In the genomic region with DNA sequence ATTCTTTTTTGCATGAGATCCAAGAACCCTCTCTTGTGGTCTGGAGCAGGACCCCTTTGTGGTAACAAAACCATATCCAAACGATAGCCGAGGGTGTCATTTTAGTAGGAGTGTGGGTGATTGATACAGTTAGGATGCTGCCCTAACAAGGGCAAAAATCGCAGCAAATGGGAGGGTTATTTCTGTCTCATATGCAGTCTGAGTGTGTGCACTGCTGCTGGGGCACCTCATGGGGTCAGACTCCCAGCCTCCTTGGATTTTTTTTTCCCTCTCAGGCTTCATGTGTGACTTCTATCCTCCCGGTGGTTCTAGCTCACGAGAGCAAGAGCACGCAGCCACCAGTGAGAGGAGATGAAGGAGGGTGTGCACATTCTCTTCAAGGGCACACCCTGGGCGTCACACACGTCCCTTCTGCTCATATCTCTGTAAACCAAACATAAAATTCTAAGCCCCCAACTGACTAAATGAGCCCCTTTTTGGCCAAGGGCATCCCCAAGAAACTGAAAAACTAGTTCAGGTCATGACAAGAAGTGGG, we compare ENCODE assay signal across 18 cellular contexts. TPM values are rescaled to one million over a fixed set of nuclear protein-coding genes. Genes with fewer than 3 reads are reported as not detected.
DNase-seq lines count a peak whose midpoint lies in the region; ATAC-seq, FAIRE-seq and TF ChIP-seq lines count a peak whose summit lies in the region.
"Had no signal": no experiment of that assay in that cellular context is flagged by ENCODE, and none has a peak within 500 bp of the region (broad histone marks: within the 10 kb centered on the region; RNA-seq: fewer than 3 reads in every experiment).

No MANE protein-coding gene starts in this region.

- TF ChIP-seq EP300 in SK-N-SH (IDR thresholded peaks at IDR 0.05; ENCODE audit: borderline replicate concordance in 1 of 2, low read depth in 1 of 2, low read length in 1 of 2) = no peak
- no peak for TF ChIP-seq EP300 in K562 (IDR thresholded peaks at IDR 0.05; ENCODE audit: low read length)

- intact Hi-C loops in K562 (cut with micrococcal nuclease) (no loop called here), aorta (cut with DNase I) (no loop called here)

- H3F3A ChIP-seq in SK-N-SH (replicated peaks; ENCODE audit: insufficient read depth) = no peaks in the 10 kb centered on the region

- H3K9me1 ChIP-seq in K562 (ENCODE audit: control insufficient read depth, insufficient read depth, low read length) = no peaks in the 10 kb centered on the region

- ATAC-seq in SK-N-SH treated with all-trans-retinoic acid at 6 μM for 48 hours (no peak), K562 (peak; percentile 62; the same call in 2 of the 3 replicates), aorta (ENCODE audit: low FRiP score) (no peak)

- H4K20me1 ChIP-seq in SK-N-SH (ENCODE audit: insufficient read depth) (no peaks in the 10 kb centered on the region), K562 (replicated peaks; ENCODE audit: control insufficient read depth, insufficient read depth, low read length) (no peaks in the 10 kb centered on the region)
- H4K20me1 ChIP-seq: BLaER1 had no signal

- no peak for TF ChIP-seq CTCF in SK-N-SH (IDR thresholded peaks at IDR 0.05)
- no peak for TF ChIP-seq CTCF in HEK293 (tag by site-specific recombination; IDR thresholded peaks at IDR 0.05)
- TF ChIP-seq CTCF in K562 (IDR thresholded peaks at IDR 0.05 in 2 of 3, conservative IDR thresholded peaks at IDR 0.05 in 1 of 3; ENCODE audit: insufficient read depth in 2 of 3, low read depth in 1 of 3, low read length in 3 of 3) = 0 out of 6 replicates have a peak, but pooled peaks of 1 of the 3 experiments have one; percentile 15
- TF ChIP-seq CTCF in fibroblast of villous mesenchyme (IDR thresholded peaks at IDR 0.05; ENCODE audit: insufficient read depth, low read depth, low read length) = no peak

- H2AFZ ChIP-seq in SK-N-SH (ENCODE audit: low read depth) (peak overlapping the region; percentile 44; the same call in 1 of the 2 replicates), K562 (ENCODE audit: low read depth, low read length) (peak overlapping the region; percentile 7; the same call in 1 of the 2 replicates)

- H3K9ac ChIP-seq in SK-N-SH (no peak overlapping the region), K562 (ENCODE audit: insufficient read depth in 1 of 2, low read depth in 2 of 2, low read length in 2 of 2) (no peak overlapping the region; a peak in 1 of 4 replicates)
- H3K9ac ChIP-seq: BLaER1 had no signal

- TF ChIP-seq POLR2A in K562 (conservative IDR thresholded peaks at IDR 0.05) = no peak

- DNase-seq in SK-N-SH = no peak
- no peak for DNase-seq in K562 (ENCODE audit: extremely low read depth in 1 of 4, low spot score in 3 of 4)
- DNase-seq in fibroblast of villous mesenchyme (ENCODE audit: low read depth) = no peak
- DNase-seq in amniotic stem cell (lab: John Stamatoyannopoulos, UW) = no peak
- DNase-seq in C1 segment of cervical spinal cord (lab: John Stamatoyannopoulos, UW) = no peak
- DNase-seq in aorta = no peak
- DNase-seq: AML-193; CD4-positive, CD25-positive, alpha-beta regulatory T cell; DMS53; GF-D8; GOT3; HFFc6 had no signal

- H3K27ac ChIP-seq in SK-N-SH (ENCODE audit: low read depth in 2 of 2, low read length in 1 of 2) (no peak overlapping the region), HEK293 (ENCODE audit: extremely low read depth, low read depth, low read length) (no peak overlapping the region), K562 (ENCODE audit: extremely low read depth, low read depth, low read length) (no peak overlapping the region), aorta (ENCODE audit: low read depth in 1 of 2, low read length in 2 of 2) (no peak overlapping the region)
- H3K27ac ChIP-seq: 22Rv1, BLaER1 had no signal

- H3K9me3 ChIP-seq in SK-N-SH (no peaks in the 10 kb centered on the region), HEK293 (ENCODE audit: control insufficient read depth, insufficient read depth, low read depth, low read length) (no peaks in the 10 kb centered on the region), K562 (replicated peaks; ENCODE audit: control insufficient read depth, insufficient read depth, low read depth, low read length) (no peaks in the 10 kb centered on the region), aorta (ENCODE audit: control insufficient read depth, low read length) (no peaks in the 10 kb centered on the region)
- H3K9me3 ChIP-seq: HAP-1 had no signal

- FAIRE-seq in K562 (lab: Jason Lieb, UNC) = no peak
- FAIRE-seq: GM19239 had no signal

- in situ Hi-C loops in K562 (cut with MboI) = no loop called here

- POLR2A ChIA-PET in SK-N-SH (lab: Yijun Ruan, JAX) (no interaction called here), HEK293 (lab: Yijun Ruan, JAX) (no interaction called here), K562 (lab: Yijun Ruan, JAX) (interaction anchor here (1.5 kb wide), 1 partner anchor 11 kb away, joined by 3 read pairs; no protein-coding TSS in a partner anchor)

- no peaks in the 10 kb centered on the region for H3K9me2 ChIP-seq in SK-N-SH

- H3K4me2 ChIP-seq in SK-N-SH (peak overlapping the region; percentile 39; the same call in 1 of the 2 replicates), K562 (ENCODE audit: insufficient read depth, low read length) (no peak overlapping the region)
- H3K4me2 ChIP-seq: BLaER1 had no signal

- 12% methylated on average over 8 of the region's 8 CpGs for WGBS in SK-N-SH (ENCODE audit: low lambda C conversion rate)
- WGBS in K562 (ENCODE audit: insufficient coverage, low coverage, missing lambda C conversion rate) = 3% methylated on average over 8 of the region's 8 CpGs
- 62 to 70% methylated on average over 8 of the region's 8 CpGs for WGBS in aorta, 2 donors

- H3K4me3 ChIP-seq in SK-N-SH (ENCODE audit: low read depth in 2 of 2, low read length in 1 of 2) = peak overlapping the region; percentile 2 to 42; a peak in 3 of 4 replicates
- H3K4me3 ChIP-seq in HEK293 (ENCODE audit: low read depth, low read length) = no peak overlapping the region
- no peak overlapping the region for H3K4me3 ChIP-seq in K562
- peak overlapping the region; percentile 27 for H3K4me3 ChIP-seq in fibroblast of villous mesenchyme (ENCODE audit: low read depth, low read length)
- no peak overlapping the region for H3K4me3 ChIP-seq in aorta (ENCODE audit: low read length in 2 of 2)
- H3K4me3 ChIP-seq: BLaER1, HAP-1 had no signal

- CTCF ChIA-PET in SK-N-SH (lab: Yijun Ruan, JAX) (no interaction called here), HEK293 (lab: Yijun Ruan, JAX) (interaction anchor here (0.6 kb wide), 1 partner anchor 81 kb away, joined by 3 read pairs; no protein-coding TSS in a partner anchor), K562 (lab: Yijun Ruan, JAX; ENCODE audit: low intra/inter-chr PET ratio) (no interaction called here)

- no TSS peak for BruUV-seq in K562 (replicated peaks; lab: Mats Ljungman, UMichigan)

- H3K79me2 ChIP-seq in SK-N-SH (ENCODE audit: insufficient read depth) = no peaks in the 10 kb centered on the region
- H3K79me2 ChIP-seq in K562 (ENCODE audit: control insufficient read depth, insufficient read depth, low read length) = no peaks in the 10 kb centered on the region

- no peaks in the 10 kb centered on the region for H3K36me3 ChIP-seq in SK-N-SH (replicated peaks in 1 of 2; ENCODE audit: control insufficient read depth in 1 of 2, insufficient read depth in 2 of 2, low read length in 1 of 2)
- no peaks in the 10 kb centered on the region for H3K36me3 ChIP-seq in HEK293 (ENCODE audit: control insufficient read depth in 2 of 2, insufficient read depth in 1 of 2, low read length in 2 of 2)
- no peaks in the 10 kb centered on the region for H3K36me3 ChIP-seq in K562 (ENCODE audit: control insufficient read depth, insufficient read depth, low read length)
- no peaks in the 10 kb centered on the region for H3K36me3 ChIP-seq in aorta (ENCODE audit: control insufficient read depth in 1 of 2, insufficient read depth in 2 of 2, low read length in 1 of 2)
- H3K36me3 ChIP-seq: BLaER1, HAP-1 had no signal

- no peak for TF ChIP-seq RAD21 in SK-N-SH (IDR thresholded peaks at IDR 0.05; ENCODE audit: low read length)
- no peak for TF ChIP-seq RAD21 in K562 (CRISPR knock-in tag; conservative IDR thresholded peaks at IDR 0.05 in 1 of 2, IDR thresholded peaks at IDR 0.05 in 1 of 2)

- no peaks in the 10 kb centered on the region for H3K4me1 ChIP-seq in SK-N-SH (ENCODE audit: control insufficient read depth in 1 of 2, insufficient read depth in 2 of 2, low read depth in 1 of 2, low read length in 1 of 2)
- H3K4me1 ChIP-seq in HEK293 (ENCODE audit: control insufficient read depth, insufficient read depth, low read length) = no peaks in the 10 kb centered on the region
- H3K4me1 ChIP-seq in K562 (replicated peaks in 1 of 2; ENCODE audit: control insufficient read depth in 2 of 2, insufficient read depth in 2 of 2, low read length in 2 of 2) = no peaks in the 10 kb centered on the region; a peak in 2 of 5 replicates
- H3K4me1 ChIP-seq in aorta (ENCODE audit: control insufficient read depth in 1 of 2, insufficient read depth in 2 of 2, low read length in 2 of 2) = no peaks in the 10 kb centered on the region
- H3K4me1 ChIP-seq: HAP-1 had no signal

- H3K27me3 ChIP-seq in SK-N-SH (ENCODE audit: insufficient read depth) = peaks cover 23% of the 10 kb centered on the region; the same call in 1 of the 2 replicates
- peaks cover 5% of the 10 kb centered on the region in 2 experiments; a peak in 2 of 5 replicates for H3K27me3 ChIP-seq in K562 (ENCODE audit: control insufficient read depth in 2 of 2, insufficient read depth in 2 of 2, low read length in 2 of 2)
- H3K27me3 ChIP-seq in aorta (ENCODE audit: control insufficient read depth in 1 of 2, insufficient read depth in 2 of 2, low read length in 1 of 2) = no peaks in the 10 kb centered on the region
- H3K27me3 ChIP-seq: BLaER1 had no signal

RNA-seq across cellular contexts. Expression of a gene that starts 28.6 kb away (rescaled TPM):
- polyA plus RNA-seq in SK-N-SH (2012; rRNA removed) (1.2 and 2.1 TPM in 2 replicates), K562 (2011; rRNA removed) (8.0 and 18.3 TPM in 2 replicates), K562 (2014; fragmentation: Illumina TruSeq; extraction: Trizol) (10.6 and 11.2 TPM in 2 replicates), K562 (2014; fragmentation: Nextera tagmentation; extraction: Ambion mirVana) (1 to 10 TPM; 1.2 to 2.0 TPM), K562 (2014; rRNA removed) (8.7 and 9.9 TPM in 2 replicates), aorta (10 to 100 TPM in 1 of 2 donors, 1 to 10 TPM in 1; 6.0 to 23.9 TPM)
- 0.82 and 1.3 TPM in 2 replicates for polyA plus RNA-seq in SK-N-SH (2012; cell fraction: cytosol; rRNA removed)
- polyA plus RNA-seq in SK-N-SH (2012; cell fraction: nucleus; rRNA removed) = 1.5 and 2.1 TPM in 2 replicates
- total RNA-seq in K562 (2011; cell fraction: chromatin; rRNA removed; ENCODE audit: low replicate concordance) = 12.8 and 14.2 TPM in 2 replicates
- 16.7 and 17.9 TPM in 2 replicates for total RNA-seq in K562 (2011; cell fraction: nucleolus; rRNA removed)
- total RNA-seq in K562 (2011; cell fraction: nucleoplasm; rRNA removed) = 13.9 and 18.0 TPM in 2 replicates
- total RNA-seq in K562 (2014; rRNA removed) (9.8 and 10.1 TPM in 2 replicates), K562 (2014; rRNA removed; fragmentation: Illumina TruSeq; extraction: Trizol) (4.0 and 4.5 TPM in 2 replicates), K562 (2015; rRNA removed; fragmentation: Illumina TruSeq; extraction: Trizol) (4.7 and 5.2 TPM in 2 replicates), K562 (2021) (9.4 and 11.7 TPM in 2 replicates), fibroblast of villous mesenchyme (2.6 and 3.0 TPM in 2 replicates), aorta (10 to 100 TPM; 19.0 to 21.2 TPM)
- polyA plus RNA-seq in K562 (2011; cell fraction: cytosol; rRNA removed) = 20.1 and 26.7 TPM in 2 replicates
- 12.0 and 12.3 TPM in 2 replicates for polyA plus RNA-seq in K562 (2011; cell fraction: nucleus; rRNA removed)
- 5.6 and 11.1 TPM in 2 replicates for polyA plus RNA-seq in K562 (2012)
- polyA minus RNA-seq in K562 (2011; rRNA and poly(A)+ RNA removed) = 4.5 and 4.7 TPM in 2 replicates
- polyA minus RNA-seq in K562 (2011; cell fraction: cytosol; rRNA and poly(A)+ RNA removed) = 10.1 and 10.2 TPM in 2 replicates
- polyA minus RNA-seq in K562 (2011; cell fraction: nucleus; rRNA and poly(A)+ RNA removed) = 2.9 and 3.1 TPM in 2 replicates

RNA-seq across cellular contexts. Expression of a gene that starts 56.2 kb away (rescaled TPM):
- polyA plus RNA-seq in SK-N-SH (2012; rRNA removed) (not detected in 2 replicates), K562 (2011; rRNA removed) (not detected in 2 replicates), K562 (2014; fragmentation: Illumina TruSeq; extraction: Trizol) (not detected in 2 replicates), K562 (2014; fragmentation: Nextera tagmentation; extraction: Ambion mirVana) (not detected), K562 (2014; rRNA removed) (not detected in 2 replicates), aorta (1 to 10 TPM in 1 of 2 donors, under 1 TPM in 1; 0.33 to 4.1 TPM)
- polyA plus RNA-seq in SK-N-SH (2012; cell fraction: cytosol; rRNA removed) = not detected in 2 replicates
- not detected in 2 replicates for polyA plus RNA-seq in SK-N-SH (2012; cell fraction: nucleus; rRNA removed)
- not detected in 2 replicates for total RNA-seq in K562 (2011; cell fraction: chromatin; rRNA removed; ENCODE audit: low replicate concordance)
- not detected in 2 replicates for total RNA-seq in K562 (2011; cell fraction: nucleolus; rRNA removed)
- not detected in 2 replicates for total RNA-seq in K562 (2011; cell fraction: nucleoplasm; rRNA removed)
- total RNA-seq in K562 (2014; rRNA removed) (not detected in 2 replicates), K562 (2014; rRNA removed; fragmentation: Illumina TruSeq; extraction: Trizol) (not detected in 2 replicates), K562 (2015; rRNA removed; fragmentation: Illumina TruSeq; extraction: Trizol) (not detected in 2 replicates), K562 (2021) (0.95 and 1.1 TPM in 2 replicates), fibroblast of villous mesenchyme (under 0.01 TPM in 1 of 2 replicates, not detected in the other), aorta (1 to 10 TPM; 2.4 to 4.2 TPM)
- polyA plus RNA-seq in K562 (2011; cell fraction: cytosol; rRNA removed) = not detected in 2 replicates
- not detected in 2 replicates for polyA plus RNA-seq in K562 (2011; cell fraction: nucleus; rRNA removed)
- polyA plus RNA-seq in K562 (2012) = 0.03 and 0.19 TPM in 2 replicates
- not detected in 2 replicates for polyA minus RNA-seq in K562 (2011; rRNA and poly(A)+ RNA removed)
- not detected in 2 replicates for polyA minus RNA-seq in K562 (2011; cell fraction: cytosol; rRNA and poly(A)+ RNA removed)
- not detected in 2 replicates for polyA minus RNA-seq in K562 (2011; cell fraction: nucleus; rRNA and poly(A)+ RNA removed)
- total RNA-seq: HFFc6 had no signal

Comparison
In these comparisons a context has a peak if more than half of its experiments do, and no peak if none do; other contexts are left out.
1. H3K4me3 ChIP-seq: peak in SK-N-SH (2 of 2) and fibroblast of villous mesenchyme (single experiment); none in HEK293 (single experiment), K562 (single experiment) and aorta (0 of 2).